In the genomic region with DNA sequence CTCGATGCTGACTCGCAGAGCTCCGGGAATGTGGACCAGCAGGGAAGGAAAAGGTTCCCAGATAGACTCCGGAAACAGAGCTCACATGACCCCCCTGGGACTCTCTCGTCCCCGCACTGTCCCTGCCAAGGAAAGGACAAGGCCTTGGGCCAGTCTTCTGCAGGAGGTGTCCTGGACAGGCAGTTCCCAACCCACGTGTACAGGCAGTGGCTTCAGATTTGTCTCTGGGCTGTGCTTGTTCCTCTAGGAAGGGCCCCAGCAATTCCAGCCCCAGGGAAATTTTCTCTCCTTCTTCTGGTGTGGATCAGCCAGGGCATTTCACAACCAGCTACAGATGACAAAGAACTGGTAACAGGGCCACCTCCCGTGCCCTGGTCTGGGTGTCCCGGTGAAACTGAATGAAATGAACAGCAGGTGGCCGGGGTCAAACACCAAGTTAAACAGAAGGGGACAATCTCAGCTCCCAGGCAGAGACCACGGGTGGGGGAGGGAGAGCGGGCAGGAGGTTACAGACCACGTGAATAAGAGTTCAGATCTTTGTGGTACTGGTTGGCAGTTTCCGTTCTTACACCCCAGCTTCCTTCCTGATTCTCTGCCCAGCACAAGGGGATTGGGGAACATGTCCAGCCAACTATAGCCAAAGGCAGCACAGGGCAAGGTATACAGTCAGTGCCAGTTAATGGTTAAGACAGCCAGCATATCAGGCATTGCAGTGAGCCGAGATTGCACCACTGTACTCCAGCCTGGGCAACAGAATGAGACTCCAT, we compare ENCODE assay signal across 10 cellular contexts. TPM values are rescaled to one million over a fixed set of nuclear protein-coding genes. Genes with fewer than 3 reads are reported as not detected.
DNase-seq lines count a peak whose midpoint lies in the region; TF ChIP-seq lines count a peak whose summit lies in the region.
"Had no signal": no experiment of that assay in that cellular context is flagged by ENCODE, and none has a peak within 500 bp of the region (broad histone marks: within the 10 kb centered on the region; RNA-seq: fewer than 3 reads in every experiment).

No MANE protein-coding gene starts in this region.

- H3K27ac ChIP-seq in Peyer's patch = peak overlapping the region in 3 of 4 donors; percentile 12 to 73 (median 16)
- H3K27ac ChIP-seq in trophoblast cell (ENCODE audit: low read depth, low read length) = no peak overlapping the region
- H3K27ac ChIP-seq: cardiac muscle cell, parathyroid adenoma had no signal

- peak overlapping the region; percentile 37 for H2BK12ac ChIP-seq in trophoblast cell (ENCODE audit: low read length)

- H4K8ac ChIP-seq in trophoblast cell (ENCODE audit: low read depth, low read length) = no peak overlapping the region

- H2BK5ac ChIP-seq in trophoblast cell (ENCODE audit: low read depth, low read length, poor library complexity) = no peak overlapping the region

- peaks cover 93% of the 10 kb centered on the region for H3K4me1 Mint-ChIP-seq in dendritic cell treated with granulocyte-macrophage colony-stimulating factor and Interleukin-4, amounts not matched to agents 40 ng/mL and 50 ng/mL, for 4 days (ENCODE audit: low read depth)

- TF ChIP-seq CTCF in Peyer's patch (IDR thresholded peaks at IDR 0.05) = peak in 1 of 6 experiments; percentile 5

- H3K14ac ChIP-seq in trophoblast cell (ENCODE audit: low read length) = no peak overlapping the region

- H3K27me3 Mint-ChIP-seq in dendritic cell treated with granulocyte-macrophage colony-stimulating factor and Interleukin-4, amounts not matched to agents 40 ng/mL and 50 ng/mL, for 4 days = no peaks in the 10 kb centered on the region

- peak overlapping the region; percentile 61 for H3K18ac ChIP-seq in trophoblast cell (ENCODE audit: low read length)

- WGBS in trophoblast cell (ENCODE audit: extremely low coverage, insufficient coverage, insufficient read length) = no CpG with 5 or more reads among the region's 15 CpGs

- no peaks in the 10 kb centered on the region for H3K79me1 ChIP-seq in trophoblast cell (ENCODE audit: low read length)

- peaks cover 0 to 24% (median 14%) of the 10 kb centered on the region in 4 donors for H3K4me1 ChIP-seq in Peyer's patch
- H3K4me1 ChIP-seq in trophoblast cell (ENCODE audit: control insufficient read depth in 1 of 2, insufficient read depth in 2 of 2, low read length in 2 of 2) = peaks cover 8 to 13% of the 10 kb centered on the region in 2 experiments
- H3K4me1 ChIP-seq: parathyroid adenoma had no signal

- H3K36me3 Mint-ChIP-seq in dendritic cell treated with granulocyte-macrophage colony-stimulating factor and Interleukin-4, amounts not matched to agents 40 ng/mL and 50 ng/mL, for 4 days (ENCODE audit: low read depth) = no peaks in the 10 kb centered on the region

- DNase-seq in GF-D8 (lab: John Stamatoyannopoulos, UW) (peak; percentile 98), Peyer's patch (peak in 2 of 3 donors; percentile 83 to 87), trophoblast cell (peak in 1 of 2 donors; percentile 20), NCI-H345 (lab: John Stamatoyannopoulos, UW) (no peak), GM19240 (ENCODE audit: insufficient read length, low spot score) (no peak), HPDE6-E6E7 (ENCODE audit: extremely low spot score) (no peak), cerebellar nuclear complex (lab: John Stamatoyannopoulos, UW) (no peak)

- no peak overlapping the region for H3K4me2 ChIP-seq in trophoblast cell (ENCODE audit: low read length)

- H3K36me3 ChIP-seq in Peyer's patch = no peaks in the 10 kb centered on the region
- H3K36me3 ChIP-seq in trophoblast cell (ENCODE audit: control insufficient read depth in 1 of 2, insufficient read depth in 2 of 2, low read length in 2 of 2) = no peaks in the 10 kb centered on the region
- H3K36me3 ChIP-seq: cardiac muscle cell had no signal

- H3K27ac Mint-ChIP-seq in dendritic cell treated with granulocyte-macrophage colony-stimulating factor and Interleukin-4, amounts not matched to agents 40 ng/mL and 50 ng/mL, for 4 days = peak overlapping the region; percentile 82

- H3K4me3 Mint-ChIP-seq in dendritic cell treated with granulocyte-macrophage colony-stimulating factor and Interleukin-4, amounts not matched to agents 40 ng/mL and 50 ng/mL, for 4 days = no peak overlapping the region

- no peak overlapping the region for H3K4ac ChIP-seq in trophoblast cell (ENCODE audit: low read depth, low read length)

- H4K91ac ChIP-seq in trophoblast cell (ENCODE audit: low read depth, low read length) = peak overlapping the region; percentile 48

- H2AFZ ChIP-seq in trophoblast cell (ENCODE audit: insufficient read depth, low read length, poor library complexity) = no peak overlapping the region
- H2AFZ ChIP-seq: parathyroid adenoma had no signal

- no peaks in the 10 kb centered on the region for H3K9me3 Mint-ChIP-seq in dendritic cell treated with granulocyte-macrophage colony-stimulating factor and Interleukin-4, amounts not matched to agents 40 ng/mL and 50 ng/mL, for 4 days

- H3K27me3 ChIP-seq in Peyer's patch (no peaks in the 10 kb centered on the region), trophoblast cell (ENCODE audit: insufficient read depth, low read length) (no peaks in the 10 kb centered on the region)
- H3K27me3 ChIP-seq: cardiac muscle cell had no signal

- H4K12ac ChIP-seq in trophoblast cell (ENCODE audit: low read depth, low read length) = no peak overlapping the region

- no peak for TF ChIP-seq POLR2A in Peyer's patch (IDR thresholded peaks at IDR 0.05)

- no peak overlapping the region for H3K9ac ChIP-seq in trophoblast cell (ENCODE audit: low read length)
- H3K9ac ChIP-seq: parathyroid adenoma had no signal

- H3K9me3 ChIP-seq in Peyer's patch (no peaks in the 10 kb centered on the region), trophoblast cell (ENCODE audit: insufficient read depth, low read depth, low read length) (no peaks in the 10 kb centered on the region)

- intact Hi-C loops in dendritic cell treated with granulocyte-macrophage colony-stimulating factor and Interleukin-4, amounts not matched to agents 40 ng/mL and 50 ng/mL, for 4 days (cut with micrococcal nuclease) = loop anchor here (1.0 kb wide), 1 partner anchor 52 kb away; the partner anchor contains the start of gene CAB39

- H3K23ac ChIP-seq in trophoblast cell (ENCODE audit: low read length) = no peak overlapping the region

- no peaks in the 10 kb centered on the region for H3K79me2 ChIP-seq in trophoblast cell (ENCODE audit: control insufficient read depth, insufficient read depth, low read length, poor library complexity)
- H3K79me2 ChIP-seq: parathyroid adenoma had no signal

- H2BK120ac ChIP-seq in trophoblast cell (ENCODE audit: insufficient read depth, low read length, poor library complexity) = no peak overlapping the region

- H3K4me3 ChIP-seq in Peyer's patch (no peak overlapping the region), trophoblast cell (ENCODE audit: low read depth, low read length) (no peak overlapping the region)
- H3K4me3 ChIP-seq: cardiac muscle cell had no signal

- H2AK5ac ChIP-seq in trophoblast cell (ENCODE audit: low read length) = no peak overlapping the region

RNA-seq across cellular contexts. Expression of gene CAB39, which starts 52.2 kb away (rescaled TPM):
- total RNA-seq in Peyer's patch = 100 to 1,000 TPM in 1 of 4 donors, 10 to 100 TPM in 3; 60.2 to 124 (median 72.2) TPM
- 43.9 and 44.8 TPM in 2 replicates for polyA plus RNA-seq in trophoblast cell (2013)

Comparison
In these comparisons a context has a peak if more than half of its experiments do, and no peak if none do; other contexts are left out.
1. DNase-seq: peak in GF-D8 (single experiment) and Peyer's patch (2 of 3); none in NCI-H345 (single experiment), GM19240 (single experiment), HPDE6-E6E7 (single experiment) and cerebellar nuclear complex (0 of 2).